8 cellular contexts compared by ENCODE assay signal in the genomic region with DNA sequence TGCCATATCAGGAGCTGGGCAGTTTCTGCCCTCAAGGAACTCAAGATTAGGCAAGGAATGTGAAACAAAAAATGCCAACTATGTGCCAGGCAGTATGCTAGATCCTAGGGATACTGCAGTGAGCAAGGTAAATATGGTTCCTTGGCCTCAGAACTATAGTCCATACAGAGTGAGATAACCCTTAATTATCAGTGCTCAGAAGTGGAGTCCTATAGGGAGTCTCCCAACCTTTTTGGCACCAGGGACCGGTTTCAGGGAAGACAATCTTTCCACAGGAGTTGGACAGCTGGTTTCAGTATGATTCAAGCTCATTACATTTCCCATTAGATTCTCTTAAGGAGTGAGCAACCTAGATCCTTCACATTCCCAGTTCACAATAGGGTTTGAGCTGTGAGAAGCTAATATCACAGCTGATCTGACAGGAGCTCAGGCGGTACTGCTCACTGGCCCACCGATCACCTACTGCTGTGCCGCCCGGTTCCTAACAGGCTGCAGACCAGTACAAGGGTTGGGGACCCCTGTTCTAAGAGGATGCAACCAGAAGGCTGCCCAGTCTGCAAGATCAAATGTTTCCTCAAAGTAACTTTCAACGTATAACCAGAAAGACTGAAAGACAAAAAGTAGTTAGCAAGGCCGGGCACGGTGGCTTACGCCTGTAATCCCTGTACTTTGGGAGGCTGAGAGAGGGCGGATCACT. TPM values are rescaled to one million over a fixed set of nuclear protein-coding genes. Genes with fewer than 3 reads are reported as not detected.
DNase-seq lines count a peak whose midpoint lies in the region; TF ChIP-seq lines count a peak whose summit lies in the region.

No MANE protein-coding gene starts in this region.

- H3K9me3 ChIP-seq in KOPT-K1 (ENCODE audit: insufficient read depth, low read length, poor library complexity, severe bottlenecking): no peaks in the 10 kb centered on the region

- H3K36me3 Mint-ChIP-seq in brain: peaks cover 30% of the 10 kb centered on the region

- peaks cover 44% of the 10 kb centered on the region for H3K36me3 ChIP-seq in KOPT-K1 (ENCODE audit: insufficient read depth, low read length)

- DNase-seq in myocyte (ENCODE audit: low read depth): peak; percentile 49
- DNase-seq in RPMI8226: no peak
- DNase-seq in SKM-1 (lab: John Stamatoyannopoulos, UW; ENCODE audit: unreplicated experiment): no peak
- no peak for DNase-seq in mesenteric fat pad (ENCODE audit: low spot score)
- DNase-seq in NOMO-1 (lab: John Stamatoyannopoulos, UW; ENCODE audit: unreplicated experiment in 2 of 2): no peak

- H3K9me3 Mint-ChIP-seq in brain: no peaks in the 10 kb centered on the region

- H3K4me1 Mint-ChIP-seq in brain: peaks cover 59% of the 10 kb centered on the region

- peaks cover 14% of the 10 kb centered on the region for H3K27me3 Mint-ChIP-seq in brain

- H3K27ac Mint-ChIP-seq in brain: peak overlapping the region; percentile 98 to 99 (median 99)

- H3K27ac ChIP-seq in C4-2B (peak overlapping the region; percentile 98), KOPT-K1 (ENCODE audit: low read depth, low read length, poor library complexity, severe bottlenecking) (peak overlapping the region; percentile 78)

- peak overlapping the region; percentile 96 to 100 (median 99) for H3K4me3 Mint-ChIP-seq in brain

- TF ChIP-seq CTCF in C4-2B (conservative IDR thresholded peaks at IDR 0.05) (no peak), brain (conservative IDR thresholded peaks at IDR 0.05) (no peak)

RNA-seq across cellular contexts. Expression of gene SRP72, which starts 1.7 kb away (rescaled TPM):
- polyA plus RNA-seq in brain (ENCODE audit: insufficient read depth, low read depth, low replicate concordance): 26.9 TPM
- total RNA-seq in myocyte (52.3 and 68.5 TPM in 2 replicates), mesenteric fat pad (83.7 TPM)
- polyA plus RNA-seq in myocyte (2012): 55.8 TPM

RNA-seq across cellular contexts. Expression of gene PAICS, which starts 29.7 kb away (rescaled TPM):
- polyA plus RNA-seq in brain (ENCODE audit: insufficient read depth, low read depth, low replicate concordance): 45.7 TPM
- total RNA-seq in myocyte: 40.1 and 46.3 TPM in 2 replicates
- polyA plus RNA-seq in myocyte (2012): 38.4 TPM
- total RNA-seq in mesenteric fat pad: 41.2 TPM

RNA-seq across cellular contexts. Expression of gene PPAT, which starts 30.3 kb away (rescaled TPM):
- 8.4 TPM for polyA plus RNA-seq in brain (ENCODE audit: insufficient read depth, low read depth, low replicate concordance)
- 14.5 and 14.8 TPM in 2 replicates for total RNA-seq in myocyte
- 4.1 TPM for polyA plus RNA-seq in myocyte (2012)
- total RNA-seq in mesenteric fat pad: 4.8 TPM

RNA-seq across cellular contexts. Expression of gene ARL9, which starts 39.8 kb away (rescaled TPM):
- polyA plus RNA-seq in brain (ENCODE audit: insufficient read depth, low read depth, low replicate concordance): 3.1 TPM
- total RNA-seq in myocyte (not detected in 2 replicates), mesenteric fat pad (not detected)
- polyA plus RNA-seq in myocyte (2012): 0.05 TPM
